Comparison of ENCODE assay signal across 8 cellular contexts in the genomic region with DNA sequence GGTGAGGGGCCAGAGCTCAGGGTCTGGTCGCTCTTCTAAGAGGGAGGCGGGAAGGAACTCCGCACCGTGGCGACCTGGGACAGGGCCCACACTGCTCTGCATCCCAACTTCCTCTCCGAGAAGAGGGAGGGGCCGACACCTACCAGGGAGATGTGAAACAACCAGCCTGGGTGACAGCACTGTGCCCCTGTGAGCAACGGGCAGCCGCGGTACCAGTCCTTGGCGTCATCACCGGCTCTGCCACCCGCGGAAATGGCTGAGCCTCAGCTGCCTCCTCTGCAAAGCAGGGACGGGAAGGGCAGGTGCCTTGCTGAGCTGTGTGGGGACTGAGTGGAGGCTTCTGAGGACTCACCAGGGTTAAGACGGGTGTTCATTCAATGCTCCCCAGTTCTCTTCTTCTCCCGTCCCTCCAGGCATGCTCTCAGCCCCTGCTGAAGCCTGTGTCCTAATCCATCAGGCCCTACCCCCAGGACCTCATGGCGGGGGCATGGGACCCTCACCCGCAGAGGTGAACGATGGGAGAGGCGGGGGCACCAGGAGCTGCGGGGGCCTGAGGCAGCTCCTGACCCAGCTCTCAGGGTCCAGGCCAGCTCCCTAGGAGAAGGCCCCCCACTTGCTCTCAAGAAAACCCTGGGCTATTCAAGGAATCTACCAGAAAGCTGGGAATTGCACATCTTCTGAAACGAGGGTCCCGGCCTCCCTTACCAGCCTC.
DNase-seq lines count a peak whose midpoint lies in the region; ATAC-seq and TF ChIP-seq lines count a peak whose summit lies in the region.

No MANE protein-coding gene starts in this region.

- no peaks in the 10 kb centered on the region for H3K9me3 Mint-ChIP-seq in effector memory CD8-positive, alpha-beta T cell

- H3K4me1 Mint-ChIP-seq in effector memory CD8-positive, alpha-beta T cell (ENCODE audit: low read depth in 2 of 2), result peaks cover 40 to 51% of the 10 kb centered on the region in 2 donors

- H3K27ac Mint-ChIP-seq in effector memory CD8-positive, alpha-beta T cell, result peak overlapping the region; percentile 80 to 93

- TF ChIP-seq POLR2A in GM18526 (IDR thresholded peaks at IDR 0.05; ENCODE audit: extremely low read depth, insufficient read length), result peak; percentile 19

- ATAC-seq in HG02642 (IDR thresholded peaks at IDR 0.05; ENCODE audit: poor library complexity, unreplicated experiment), result peak; percentile 79
- peak; percentile 89 for ATAC-seq in effector memory CD8-positive, alpha-beta T cell (replicated peaks)

- peaks cover 14% of the 10 kb centered on the region for H3K36me3 Mint-ChIP-seq in effector memory CD8-positive, alpha-beta T cell (ENCODE audit: insufficient read depth)

- no peaks in the 10 kb centered on the region for H3K27me3 Mint-ChIP-seq in effector memory CD8-positive, alpha-beta T cell

- DNase-seq in RPMI8226 (peak; percentile 93), nucleus accumbens (lab: John Stamatoyannopoulos, UW) (peak in 33 of 56 donors; percentile 6 to 74 (median 38)), GF-D8 (lab: John Stamatoyannopoulos, UW) (no peak), inferior parietal cortex (ENCODE audit: extremely low spot score) (no peak)
- peak; percentile 21 to 41 (median 27) for DNase-seq in effector memory CD8-positive, alpha-beta T cell
- DNase-seq in NK-92 treated with Interleukin-12 subunit alpha and Interleukin-12 subunit beta, amount 100 ng/mL, for 24 hours (lab: John Stamatoyannopoulos, UW), result no peak

- peak overlapping the region; percentile 42 to 44 for H3K4me3 Mint-ChIP-seq in effector memory CD8-positive, alpha-beta T cell

Comparison
In these comparisons a context has a peak if more than half of its experiments do, and no peak if none do; other contexts are left out.
1. DNase-seq: peak in RPMI8226 (single experiment), effector memory CD8-positive, alpha-beta T cell (3 of 3) and nucleus accumbens (33 of 56); none in GF-D8 (single experiment), NK-92 treated with Interleukin-12 subunit alpha and Interleukin-12 subunit beta, amount 100 ng/mL, for 24 hours (single experiment) and inferior parietal cortex (single experiment).